In genomic region chr2:201680743-201681142, GRCh38 we compare ENCODE assay signal across 9 cellular contexts. TPM values are rescaled to one million over a fixed set of nuclear protein-coding genes. Genes with fewer than 3 reads are reported as not detected.
DNase-seq lines count a peak whose midpoint lies in the region; ATAC-seq and TF ChIP-seq lines count a peak whose summit lies in the region.
"Had no signal": no experiment of that assay in that cellular context is flagged by ENCODE, and none has a peak within 500 bp of the region (broad histone marks: within the 10 kb centered on the region; RNA-seq: fewer than 3 reads in every experiment).

No MANE protein-coding gene starts in this region.

- no peak overlapping the region for H3K4me3 ChIP-seq in KMS-11 (IDR thresholded peaks at IDR 0.05; ENCODE audit: insufficient read depth, low read depth, low read length)
- H3K4me3 ChIP-seq in mammary epithelial cell (replicated peaks in 1 of 3; ENCODE audit: insufficient read depth in 1 of 3, low read depth in 2 of 3, low read length in 3 of 3), result no peak overlapping the region
- H3K4me3 ChIP-seq in psoas muscle, result no peak overlapping the region

- H3K79me2 ChIP-seq in KMS-11 (ENCODE audit: insufficient read depth, low read depth), result no peaks in the 10 kb centered on the region
- no peaks in the 10 kb centered on the region for H3K79me2 ChIP-seq in mammary epithelial cell (ENCODE audit: insufficient read depth, low read length)

- BruUV-seq in mammary epithelial cell (replicated peaks; lab: Mats Ljungman, UMichigan), result no TSS peak

- DNase-seq in activated T-cell treated with anti-CD3 and anti-CD28 coated beads, Interleukin-2, amount 50 U/mL, for 48 hours, result peak; percentile 32 to 45
- DNase-seq in activated T-cell treated with anti-CD3 and anti-CD28 coated beads for 4 hours, result no peak
- DNase-seq in mammary epithelial cell, result no peak
- DNase-seq in psoas muscle, result no peak
- DNase-seq in middle frontal gyrus (ENCODE audit: extremely low spot score, low spot score), result no peak
- no peak for DNase-seq in NCI-H2107 (lab: John Stamatoyannopoulos, UW)
- DNase-seq: right cardiac atrium had no signal

- no peaks in the 10 kb centered on the region for H3K27me3 ChIP-seq in KMS-11 (ENCODE audit: insufficient read depth, low read depth)
- no peaks in the 10 kb centered on the region for H3K27me3 ChIP-seq in mammary epithelial cell (ENCODE audit: insufficient read depth, low read length)
- no peaks in the 10 kb centered on the region for H3K27me3 ChIP-seq in psoas muscle (ENCODE audit: insufficient read depth in 3 of 3, low read length in 2 of 3)

- TF ChIP-seq CTCF in KMS-11 (conservative IDR thresholded peaks at IDR 0.05; ENCODE audit: low read depth, low read length) (peak; percentile 55), mammary epithelial cell (conservative IDR thresholded peaks at IDR 0.05 in 1 of 2, IDR thresholded peaks at IDR 0.05 in 1 of 2; ENCODE audit: extremely low read depth in 1 of 2, insufficient read depth in 1 of 2, low read depth in 1 of 2, low read length in 2 of 2) (peak; percentile 40 to 48), psoas muscle (IDR thresholded peaks at IDR 0.05) (peak; percentile 14)

- H3K4me1 ChIP-seq in KMS-11 (ENCODE audit: low read depth, poor library complexity, severe bottlenecking) (no peaks in the 10 kb centered on the region), mammary epithelial cell (ENCODE audit: insufficient read depth, low read length) (no peaks in the 10 kb centered on the region), psoas muscle (no peaks in the 10 kb centered on the region)

- CTCF ChIA-PET in mammary epithelial cell (lab: Charles Lee; ENCODE audit: low non-redundant PET), result no interaction called here

- WGBS in mammary epithelial cell (ENCODE audit: low coverage, missing lambda C conversion rate), result 79% methylated on average over 9 of the region's 9 CpGs
- WGBS in psoas muscle, 3 donors, result 45 to 51% (median 46%) methylated on average over 9 of the region's 9 CpGs

- H2AFZ ChIP-seq in KMS-11 (ENCODE audit: low read depth), result no peak overlapping the region
- H2AFZ ChIP-seq in mammary epithelial cell (ENCODE audit: low read depth, low read length), result no peak overlapping the region

- intact Hi-C loops in mammary epithelial cell (cut with micrococcal nuclease), result loop anchor here (5.0 kb wide), 1 partner anchor 497 kb away; no protein-coding TSS in a partner anchor
- intact Hi-C loops in psoas muscle (cut with DNase I), result no loop called here

- in situ Hi-C loops in mammary epithelial cell (cut with MboI; ENCODE audit: low sequenced_read_pairs in 2 of 2), result no loop called here

- H3K36me3 ChIP-seq in KMS-11 (ENCODE audit: insufficient read depth), result no peaks in the 10 kb centered on the region
- no peaks in the 10 kb centered on the region for H3K36me3 ChIP-seq in mammary epithelial cell (ENCODE audit: insufficient read depth, low read length)
- H3K36me3 ChIP-seq in psoas muscle (ENCODE audit: insufficient read depth in 1 of 2, low read depth in 1 of 2), result no peaks in the 10 kb centered on the region

- H3K27ac ChIP-seq in KMS-11, result no peak overlapping the region
- no peak overlapping the region for H3K27ac ChIP-seq in mammary epithelial cell (ENCODE audit: insufficient read depth, low read depth, low read length)
- H3K27ac ChIP-seq in psoas muscle, result no peak overlapping the region

- H3K9ac ChIP-seq in KMS-11 (no peak overlapping the region), mammary epithelial cell (ENCODE audit: insufficient read depth, low read length) (no peak overlapping the region)

- dilution Hi-C loops in mammary epithelial cell (cut with HindIII; ENCODE audit: low sequenced_read_pairs), result no loop called here

- H4K20me1 ChIP-seq in KMS-11 (ENCODE audit: insufficient read depth) (no peaks in the 10 kb centered on the region), mammary epithelial cell (ENCODE audit: insufficient read depth, low read length) (no peaks in the 10 kb centered on the region)

- no peaks in the 10 kb centered on the region for H3K9me3 ChIP-seq in mammary epithelial cell (replicated peaks; ENCODE audit: insufficient read depth, low read length)
- no peaks in the 10 kb centered on the region for H3K9me3 ChIP-seq in psoas muscle

- ATAC-seq in psoas muscle, result no peak
- ATAC-seq in HG02885 (IDR thresholded peaks at IDR 0.05; ENCODE audit: poor library complexity, unreplicated experiment), result no peak
- ATAC-seq: right cardiac atrium had no signal

- no peak overlapping the region for H3K4me2 ChIP-seq in KMS-11
- H3K4me2 ChIP-seq in mammary epithelial cell (ENCODE audit: insufficient read depth, low read depth, low read length), result no peak overlapping the region

RNA-seq across cellular contexts. Expression of gene MPP4, which starts 17.7 kb away (rescaled TPM):
- total RNA-seq in mammary epithelial cell (under 1 TPM; 0.50 to 0.59 TPM), psoas muscle (under 1 TPM in 2 of 4 donors, not detected in 2; 0.17 to 0.34 TPM)
- polyA plus RNA-seq in mammary epithelial cell (0.14 TPM), psoas muscle (under 1 TPM; 0.06 to 0.25 (median 0.06) TPM)
- polyA minus RNA-seq in mammary epithelial cell, result not detected
- polyA plus RNA-seq: right cardiac atrium had no signal

RNA-seq across cellular contexts. Expression of gene TMEM237, which starts 37.4 kb away (rescaled TPM):
- 10 to 100 TPM; 50.1 to 96.9 TPM for total RNA-seq in mammary epithelial cell
- polyA plus RNA-seq in mammary epithelial cell, result 39.5 TPM
- 20.5 TPM for polyA minus RNA-seq in mammary epithelial cell
- 10 to 100 TPM in 3 of 4 donors, 1 to 10 TPM in 1; 9.7 to 19.5 (median 15.8) TPM for total RNA-seq in psoas muscle
- polyA plus RNA-seq in psoas muscle, result 10 to 100 TPM in 2 of 3 donors, 1 to 10 TPM in 1; 7.0 to 13.9 (median 11.6) TPM

Comparison
In these comparisons a context has a peak if more than half of its experiments do, and no peak if none do; other contexts are left out.
1. DNase-seq: peak in activated T-cell treated with anti-CD3 and anti-CD28 coated beads, Interleukin-2, amount 50 U/mL, for 48 hours (2 of 2); none in activated T-cell treated with anti-CD3 and anti-CD28 coated beads for 4 hours (single experiment), mammary epithelial cell (single experiment), psoas muscle (0 of 2), middle frontal gyrus (single experiment) and NCI-H2107 (single experiment).
2. Peak in every context shown above with its lines, with median percentiles within 50 percentile points of each other: CTCF ChIP-seq.